In genomic region chr10:7291487-7292113, GRCh38 we compare ENCODE assay signal across 1 cellular context.
A peak's percentile ranks its signal among the peaks of the same experiment; 100 is the strongest.
TF ChIP-seq lines count a peak whose summit lies in the region.

No MANE protein-coding gene starts in this region.

TF ChIP-seq in HEK293, 187 proteins besides CTCF, POLR2A, EP300 and RAD21:
- TF ChIP-seq ZNF214 (tag by site-specific recombination; IDR thresholded peaks at IDR 0.05; ENCODE audit: borderline replicate concordance) (no peak), ZNF140 (tag by site-specific recombination; IDR thresholded peaks at IDR 0.05) (no peak), ZFHX2 (tag by site-specific recombination; conservative IDR thresholded peaks at IDR 0.05) (peak; percentile 38; the same call in 1 of the 2 replicates), SETDB1 (IDR thresholded peaks at IDR 0.05; ENCODE audit: insufficient read length, low read length) (no peak), ZNF677 (tag by site-specific recombination; IDR thresholded peaks at IDR 0.05) (no peak), ZNF132 (tag by site-specific recombination; IDR thresholded peaks at IDR 0.05; ENCODE audit: borderline replicate concordance) (no peak), MZF1 (tag by site-specific recombination; IDR thresholded peaks at IDR 0.05; ENCODE audit: borderline replicate concordance) (no peak), ZNF202 (tag by site-specific recombination; IDR thresholded peaks at IDR 0.05; ENCODE audit: borderline replicate concordance) (no peak), ZNF350 (tag by site-specific recombination; IDR thresholded peaks at IDR 0.05) (no peak), ZNF837 (tag by site-specific recombination; IDR thresholded peaks at IDR 0.05) (no peak), ZNF621 (tag by site-specific recombination; IDR thresholded peaks at IDR 0.05) (no peak), ZIC2 (tag by site-specific recombination; IDR thresholded peaks at IDR 0.05) (0 out of 2 replicates have a peak, but pooled peaks have one; percentile 22), ZNF776 (tag by site-specific recombination; IDR thresholded peaks at IDR 0.05; ENCODE audit: borderline replicate concordance) (no peak), ZNF157 (tag by site-specific recombination; IDR thresholded peaks at IDR 0.05) (no peak), ZNF426 (tag by site-specific recombination; IDR thresholded peaks at IDR 0.05) (no peak), ZNF155 (tag by site-specific recombination; IDR thresholded peaks at IDR 0.05) (no peak), BCL11B (tag by site-specific recombination; IDR thresholded peaks at IDR 0.05; ENCODE audit: low read depth) (no peak), ZNF239 (tag by site-specific recombination; IDR thresholded peaks at IDR 0.05) (no peak), YY2 (tag by site-specific recombination; IDR thresholded peaks at IDR 0.05) (no peak), ZNF514 (tag by site-specific recombination; IDR thresholded peaks at IDR 0.05) (no peak), ZNF16 (tag by site-specific recombination; IDR thresholded peaks at IDR 0.05; ENCODE audit: low read depth) (no peak), ZNF692 (tag by site-specific recombination; IDR thresholded peaks at IDR 0.05) (no peak), PRDM6 (tag by site-specific recombination; IDR thresholded peaks at IDR 0.05) (peak; percentile 54; the same call in 1 of the 2 replicates), ZFP3 (tag by site-specific recombination; IDR thresholded peaks at IDR 0.05; ENCODE audit: low read depth) (peak; percentile 53; the same call in 1 of the 2 replicates), PRDM1 (tag by site-specific recombination; IDR thresholded peaks at IDR 0.05) (no peak), ZNF175 (tag by site-specific recombination; IDR thresholded peaks at IDR 0.05) (no peak), ZNF112 (tag by site-specific recombination; IDR thresholded peaks at IDR 0.05) (no peak)
- TF ChIP-seq, protein P1, sequence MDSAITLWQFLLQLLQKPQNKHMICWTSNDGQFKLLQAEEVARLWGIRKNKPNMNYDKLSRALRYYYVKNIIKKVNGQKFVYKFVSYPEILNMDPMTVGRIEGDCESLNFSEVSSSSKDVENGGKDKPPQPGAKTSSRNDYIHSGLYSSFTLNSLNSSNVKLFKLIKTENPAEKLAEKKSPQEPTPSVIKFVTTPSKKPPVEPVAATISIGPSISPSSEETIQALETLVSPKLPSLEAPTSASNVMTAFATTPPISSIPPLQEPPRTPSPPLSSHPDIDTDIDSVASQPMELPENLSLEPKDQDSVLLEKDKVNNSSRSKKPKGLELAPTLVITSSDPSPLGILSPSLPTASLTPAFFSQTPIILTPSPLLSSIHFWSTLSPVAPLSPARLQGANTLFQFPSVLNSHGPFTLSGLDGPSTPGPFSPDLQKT (IDR thresholded peaks at IDR 0.05; ENCODE audit: borderline replicate concordance, low read depth, low read length) = no peak
- TF ChIP-seq, protein P2, sequence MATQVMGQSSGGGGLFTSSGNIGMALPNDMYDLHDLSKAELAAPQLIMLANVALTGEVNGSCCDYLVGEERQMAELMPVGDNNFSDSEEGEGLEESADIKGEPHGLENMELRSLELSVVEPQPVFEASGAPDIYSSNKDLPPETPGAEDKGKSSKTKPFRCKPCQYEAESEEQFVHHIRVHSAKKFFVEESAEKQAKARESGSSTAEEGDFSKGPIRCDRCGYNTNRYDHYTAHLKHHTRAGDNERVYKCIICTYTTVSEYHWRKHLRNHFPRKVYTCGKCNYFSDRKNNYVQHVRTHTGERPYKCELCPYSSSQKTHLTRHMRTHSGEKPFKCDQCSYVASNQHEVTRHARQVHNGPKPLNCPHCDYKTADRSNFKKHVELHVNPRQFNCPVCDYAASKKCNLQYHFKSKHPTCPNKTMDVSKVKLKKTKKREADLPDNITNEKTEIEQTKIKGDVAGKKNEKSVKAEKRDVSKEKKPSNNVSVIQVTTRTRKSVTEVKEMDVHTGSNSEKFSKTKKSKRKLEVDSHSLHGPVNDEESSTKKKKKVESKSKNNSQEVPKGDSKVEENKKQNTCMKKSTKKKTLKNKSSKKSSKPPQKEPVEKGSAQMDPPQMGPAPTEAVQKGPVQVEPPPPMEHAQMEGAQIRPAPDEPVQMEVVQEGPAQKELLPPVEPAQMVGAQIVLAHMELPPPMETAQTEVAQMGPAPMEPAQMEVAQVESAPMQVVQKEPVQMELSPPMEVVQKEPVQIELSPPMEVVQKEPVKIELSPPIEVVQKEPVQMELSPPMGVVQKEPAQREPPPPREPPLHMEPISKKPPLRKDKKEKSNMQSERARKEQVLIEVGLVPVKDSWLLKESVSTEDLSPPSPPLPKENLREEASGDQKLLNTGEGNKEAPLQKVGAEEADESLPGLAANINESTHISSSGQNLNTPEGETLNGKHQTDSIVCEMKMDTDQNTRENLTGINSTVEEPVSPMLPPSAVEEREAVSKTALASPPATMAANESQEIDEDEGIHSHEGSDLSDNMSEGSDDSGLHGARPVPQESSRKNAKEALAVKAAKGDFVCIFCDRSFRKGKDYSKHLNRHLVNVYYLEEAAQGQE (tag by site-specific recombination; IDR thresholded peaks at IDR 0.05) = no peak
